In the genomic region with DNA sequence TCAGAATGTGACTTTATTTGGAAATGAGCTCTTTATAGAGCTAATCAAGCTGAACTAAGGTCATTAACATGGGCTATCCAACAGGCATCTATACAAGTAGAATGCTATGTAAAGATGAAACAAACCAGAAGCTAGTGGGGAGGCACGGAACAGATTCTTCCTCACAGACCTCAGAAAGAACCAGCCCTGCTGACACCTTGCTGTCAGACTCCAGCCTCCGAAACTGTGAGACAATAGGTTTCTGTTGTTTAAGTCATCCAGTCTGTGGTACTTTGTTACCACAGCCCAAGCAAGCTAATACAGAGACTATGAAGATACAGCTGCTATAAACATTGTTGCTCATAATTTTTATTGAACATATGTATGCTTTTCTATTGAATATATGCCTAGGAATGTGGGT, we compare ENCODE assay signal across 28 cellular contexts.
"Had no signal": no experiment of that assay in that cellular context is flagged by ENCODE, and none has a peak within 500 bp of the region (broad histone marks: within the 10 kb centered on the region; RNA-seq: fewer than 3 reads in every experiment).

No MANE protein-coding gene starts in this region.

- H3K4me1 Mint-ChIP-seq: stimulated activated effector memory CD8-positive, alpha-beta T cell treated with anti-CD3 and anti-CD28 coated beads, Interleukin-12 subunit alpha, Interleukin-12 subunit beta, amount 100 ng/mL, for 72 hours; stimulated activated memory B cell treated with anti-CD40 and anti-IgM and Interleukin-4, amounts not matched to agents 10 μg/mL and 1 μg/mL and 100 μg/mL, for 72 hours; stimulated activated naive B cell treated with anti-CD40 and anti-IgM and Interleukin-4, amounts not matched to agents 10 μg/mL and 1 μg/mL and 100 μg/mL, for 72 hours; stimulated activated naive CD8-positive, alpha-beta T cell treated with anti-CD3 and anti-CD28 coated beads, Interleukin-15, amount 100 ng/mL, for 72 hours had no signal

- ATAC-seq: stimulated activated effector memory CD8-positive, alpha-beta T cell treated with anti-CD3 and anti-CD28 coated beads, Interleukin-12 subunit alpha, Interleukin-12 subunit beta, amount 100 ng/mL, for 72 hours; stimulated activated memory B cell treated with anti-CD40 and anti-IgM and Interleukin-4, amounts not matched to agents 10 μg/mL and 1 μg/mL and 100 μg/mL, for 72 hours; stimulated activated naive B cell treated with anti-CD40 and anti-IgM and Interleukin-4, amounts not matched to agents 10 μg/mL and 1 μg/mL and 100 μg/mL, for 72 hours; stimulated activated naive CD8-positive, alpha-beta T cell treated with anti-CD3 and anti-CD28 coated beads, Interleukin-15, amount 100 ng/mL, for 72 hours; stimulated activated naive CD8-positive, alpha-beta T cell treated with anti-CD3 and anti-CD28 coated beads, Interleukin-15, Interleukin-2, amounts not matched to agents 100 U/mL and 50 U/mL, for 24 hours; upper lobe of right lung had no signal

- H3K27ac ChIP-seq: stomach, suprapubic skin, testis, thoracic aorta, thyroid gland, tibial artery, tibial nerve, transverse colon, upper lobe of left lung, upper lobe of right lung, uterus, vagina had no signal

- H3K36me3 Mint-ChIP-seq: stimulated activated effector memory CD8-positive, alpha-beta T cell treated with anti-CD3 and anti-CD28 coated beads, Interleukin-12 subunit alpha, Interleukin-12 subunit beta, amount 100 ng/mL, for 72 hours; stimulated activated memory B cell treated with anti-CD40 and anti-IgM and Interleukin-4, amounts not matched to agents 10 μg/mL and 1 μg/mL and 100 μg/mL, for 72 hours; stimulated activated naive B cell treated with anti-CD40 and anti-IgM and Interleukin-4, amounts not matched to agents 10 μg/mL and 1 μg/mL and 100 μg/mL, for 72 hours; type B pancreatic cell had no signal

- DNase-seq: stimulated activated CD4-positive, alpha-beta T cell treated with anti-CD3 and anti-CD28 coated beads, Interleukin-2, amount 100 ng/mL, for 48 hours; stimulated activated CD4-positive, alpha-beta T cell treated with anti-CD3 and anti-CD28 coated beads, Interleukin-4, amount 100 ng/mL, for 1 hour; stimulated activated CD4-positive, alpha-beta T cell treated with anti-CD3 and anti-CD28 coated beads, Interleukin-4, amount 100 ng/mL, for 24 hours; stimulated activated CD4-positive, alpha-beta T cell treated with anti-CD3 and anti-CD28 coated beads, Interleukin-4, amount 100 ng/mL, for 4 hours; stimulated activated CD8-positive, alpha-beta memory T cell treated with anti-CD3 and anti-CD28 coated beads, Interleukin-4, amount 100 ng/mL, for 48 hours; stimulated activated naive B cell treated with anti-CD40 and anti-IgM and Interleukin-4, amounts not matched to agents 10 μg/mL and 1 μg/mL and 100 μg/mL, for 72 hours; stimulated activated naive CD4-positive, alpha-beta T cell; stimulated activated naive CD4-positive, alpha-beta T cell treated with Interleukin-2 at 50 U/mL for 16 hours; stimulated activated naive CD8-positive, alpha-beta T cell treated with anti-CD3 and anti-CD28 coated beads, Interleukin-15, amount 100 ng/mL, for 72 hours; stimulated activated naive CD8-positive, alpha-beta T cell treated with anti-CD3 and anti-CD28 coated beads, Interleukin-15, Interleukin-2, amounts not matched to agents 100 U/mL and 50 U/mL, for 24 hours; stomach; substantia nigra; testis; thyroid gland; tibial artery; transverse colon; trophoblast cell; upper lobe of left lung; upper lobe of right lung; uterus had no signal

- H3K27ac Mint-ChIP-seq: stimulated activated effector memory CD8-positive, alpha-beta T cell treated with anti-CD3 and anti-CD28 coated beads, Interleukin-12 subunit alpha, Interleukin-12 subunit beta, amount 100 ng/mL, for 72 hours; stimulated activated memory B cell treated with anti-CD40 and anti-IgM and Interleukin-4, amounts not matched to agents 10 μg/mL and 1 μg/mL and 100 μg/mL, for 72 hours; stimulated activated naive B cell treated with anti-CD40 and anti-IgM and Interleukin-4, amounts not matched to agents 10 μg/mL and 1 μg/mL and 100 μg/mL, for 72 hours; stimulated activated naive CD8-positive, alpha-beta T cell treated with anti-CD3 and anti-CD28 coated beads, Interleukin-15, amount 100 ng/mL, for 72 hours; stimulated activated naive CD8-positive, alpha-beta T cell treated with anti-CD3 and anti-CD28 coated beads, Interleukin-15, Interleukin-2, amounts not matched to agents 100 ng/mL and 50 ng/mL, for 24 hours; type B pancreatic cell had no signal

- H3K9me3 ChIP-seq: stomach, suprapubic skin, testis, thoracic aorta, thyroid gland, tibial artery, tibial nerve, transverse colon, upper lobe of left lung, upper lobe of right lung, uterus, vagina had no signal

- H3K27me3 ChIP-seq: stomach, suprapubic skin, testis, thyroid gland, tibial artery, tibial nerve, transverse colon, upper lobe of left lung, upper lobe of right lung, uterus, vagina had no signal

- H3K36me3 ChIP-seq: stomach, suprapubic skin, thoracic aorta, thyroid gland, tibial artery, tibial nerve, transverse colon, upper lobe of left lung, upper lobe of right lung, uterus, vagina had no signal

- H3K4me3 Mint-ChIP-seq: stimulated activated effector memory CD8-positive, alpha-beta T cell treated with anti-CD3 and anti-CD28 coated beads, Interleukin-12 subunit alpha, Interleukin-12 subunit beta, amount 100 ng/mL, for 72 hours; stimulated activated memory B cell treated with anti-CD40 and anti-IgM and Interleukin-4, amounts not matched to agents 10 μg/mL and 1 μg/mL and 100 μg/mL, for 72 hours; stimulated activated naive B cell treated with anti-CD40 and anti-IgM and Interleukin-4, amounts not matched to agents 10 μg/mL and 1 μg/mL and 100 μg/mL, for 72 hours; stimulated activated naive CD8-positive, alpha-beta T cell treated with anti-CD3 and anti-CD28 coated beads, Interleukin-15, amount 100 ng/mL, for 72 hours; stimulated activated naive CD8-positive, alpha-beta T cell treated with anti-CD3 and anti-CD28 coated beads, Interleukin-15, Interleukin-2, amounts not matched to agents 100 ng/mL and 50 ng/mL, for 24 hours; type B pancreatic cell had no signal

- H3K9me3 Mint-ChIP-seq: stimulated activated memory B cell treated with anti-CD40 and anti-IgM and Interleukin-4, amounts not matched to agents 10 μg/mL and 1 μg/mL and 100 μg/mL, for 72 hours; stimulated activated naive CD8-positive, alpha-beta T cell treated with anti-CD3 and anti-CD28 coated beads, Interleukin-15, amount 100 ng/mL, for 72 hours; stimulated activated naive CD8-positive, alpha-beta T cell treated with anti-CD3 and anti-CD28 coated beads, Interleukin-15, Interleukin-2, amounts not matched to agents 100 ng/mL and 50 ng/mL, for 24 hours; type B pancreatic cell had no signal

- H3K4me3 ChIP-seq: stomach, suprapubic skin, testis, thoracic aorta, thyroid gland, tibial artery, tibial nerve, transverse colon, upper lobe of left lung, upper lobe of right lung, uterus, vagina had no signal

- H3K4me1 ChIP-seq: stomach, suprapubic skin, testis, thyroid gland, tibial artery, tibial nerve, transverse colon, upper lobe of left lung, upper lobe of right lung, uterus, vagina had no signal

- H3K27me3 Mint-ChIP-seq: stimulated activated memory B cell treated with anti-CD40 and anti-IgM and Interleukin-4, amounts not matched to agents 10 μg/mL and 1 μg/mL and 100 μg/mL, for 72 hours; stimulated activated naive B cell treated with anti-CD40 and anti-IgM and Interleukin-4, amounts not matched to agents 10 μg/mL and 1 μg/mL and 100 μg/mL, for 72 hours; stimulated activated naive CD8-positive, alpha-beta T cell treated with anti-CD3 and anti-CD28 coated beads, Interleukin-15, amount 100 ng/mL, for 72 hours; stimulated activated naive CD8-positive, alpha-beta T cell treated with anti-CD3 and anti-CD28 coated beads, Interleukin-15, Interleukin-2, amounts not matched to agents 100 ng/mL and 50 ng/mL, for 24 hours; type B pancreatic cell had no signal
